Comparison of ENCODE assay signal across 28 cellular contexts in the genomic region with DNA sequence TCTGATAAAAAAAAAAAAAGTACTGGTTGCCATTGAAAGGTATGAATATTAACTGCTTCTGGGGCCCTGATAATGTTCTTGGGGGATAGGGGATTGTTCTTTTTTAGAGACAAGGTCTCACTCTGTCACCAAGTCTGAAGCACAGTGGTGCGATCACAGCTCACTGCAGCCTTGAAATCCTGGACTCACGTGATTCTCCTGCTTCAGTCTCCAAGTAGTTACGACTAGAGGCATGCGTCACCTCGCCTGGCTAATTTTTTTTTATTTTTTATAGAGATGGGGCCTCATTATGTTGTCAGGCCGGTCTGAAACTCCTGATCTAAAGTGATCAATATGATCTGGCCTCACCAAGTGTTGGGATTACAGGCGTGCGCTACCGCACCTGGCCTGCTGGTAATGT.
"Had no signal": no experiment of that assay in that cellular context is flagged by ENCODE, and none has a peak within 500 bp of the region (broad histone marks: within the 10 kb centered on the region; RNA-seq: fewer than 3 reads in every experiment).

No MANE protein-coding gene starts in this region.

- H3K9ac ChIP-seq: neural progenitor cell, parathyroid adenoma had no signal

- H2AFZ ChIP-seq: neural progenitor cell, parathyroid adenoma had no signal

- H3K27me3 ChIP-seq: neural progenitor cell, ovary, right lobe of liver, sigmoid colon, stomach, thyroid gland, tibial nerve, upper lobe of left lung, vagina had no signal

- H3K4me2 ChIP-seq: neural progenitor cell had no signal

- H3K27me3 Mint-ChIP-seq: progenitor cell of endocrine pancreas; stimulated activated naive CD8-positive, alpha-beta T cell treated with anti-CD3 and anti-CD28 coated beads, Interleukin-15, Interleukin-2, amounts not matched to agents 100 ng/mL and 50 ng/mL, for 24 hours had no signal

- H3K4me1 ChIP-seq: neural progenitor cell, parathyroid adenoma, vagina had no signal

- H3K4me3 ChIP-seq: neural progenitor cell, ovary, psoas muscle, right lobe of liver, sigmoid colon, stomach, thoracic aorta, thyroid gland, tibial nerve, upper lobe of left lung, vagina had no signal

- H3K4me1 Mint-ChIP-seq: neural progenitor cell had no signal

- ATAC-seq: natural killer cell; psoas muscle; right cardiac atrium; right lobe of liver; stimulated activated effector memory CD8-positive, alpha-beta T cell treated with anti-CD3 and anti-CD28 coated beads, Interleukin-12 subunit alpha, Interleukin-12 subunit beta, amount 100 ng/mL, for 72 hours had no signal

- FAIRE-seq: small intestine, urothelium cell line had no signal

- H3K27ac Mint-ChIP-seq: natural killer cell; nephron; neural progenitor cell; progenitor cell of endocrine pancreas; stimulated activated effector memory CD8-positive, alpha-beta T cell treated with anti-CD3 and anti-CD28 coated beads, Interleukin-12 subunit alpha, Interleukin-12 subunit beta, amount 100 ng/mL, for 72 hours; stimulated activated naive CD8-positive, alpha-beta T cell treated with anti-CD3 and anti-CD28 coated beads, Interleukin-15, Interleukin-2, amounts not matched to agents 100 ng/mL and 50 ng/mL, for 24 hours had no signal

- H3K4me3 Mint-ChIP-seq: natural killer cell; nephron; neural progenitor cell; stimulated activated effector memory CD8-positive, alpha-beta T cell treated with anti-CD3 and anti-CD28 coated beads, Interleukin-12 subunit alpha, Interleukin-12 subunit beta, amount 100 ng/mL, for 72 hours; stimulated activated naive CD8-positive, alpha-beta T cell treated with anti-CD3 and anti-CD28 coated beads, Interleukin-15, Interleukin-2, amounts not matched to agents 100 ng/mL and 50 ng/mL, for 24 hours had no signal

- H3K9me3 ChIP-seq: ovary, psoas muscle, right lobe of liver, stomach, thoracic aorta, thyroid gland, upper lobe of left lung, vagina had no signal

- H3K79me2 ChIP-seq: parathyroid adenoma had no signal

- DNase-seq: natural killer cell; occipital lobe; ovary; posterior cingulate gyrus; psoas muscle; right cardiac atrium; right lobe of liver; sigmoid colon; small intestine; stimulated activated CD4-positive, alpha-beta T cell treated with anti-CD3 and anti-CD28 coated beads, Interleukin-15, amount 100 ng/mL, for 24 hours; stimulated activated CD4-positive, alpha-beta T cell treated with anti-CD3 and anti-CD28 coated beads, Interleukin-2, amount 100 ng/mL, for 24 hours; stimulated activated CD4-positive, alpha-beta T cell treated with anti-CD3 and anti-CD28 coated beads, Interleukin-2, amount 100 ng/mL, for 48 hours; stimulated activated CD4-positive, alpha-beta T cell treated with anti-CD3 and anti-CD28 coated beads, Interleukin-4, amount 100 ng/mL, for 24 hours; stimulated activated naive CD4-positive, alpha-beta T cell treated with Interleukin-2 at 50 U/mL for 16 hours; stomach; thyroid gland; trophoblast cell; upper lobe of left lung had no signal

- H3K27ac ChIP-seq: neural progenitor cell, ovary, parathyroid adenoma, psoas muscle, right lobe of liver, sigmoid colon, stomach, thoracic aorta, thyroid gland, tibial nerve, upper lobe of left lung, vagina had no signal

- H3K36me3 ChIP-seq: ovary, thoracic aorta, thyroid gland, vagina had no signal

- H3K9me3 Mint-ChIP-seq: natural killer cell had no signal
